ENCODE assay signal across 16 cellular contexts in the genomic region with DNA sequence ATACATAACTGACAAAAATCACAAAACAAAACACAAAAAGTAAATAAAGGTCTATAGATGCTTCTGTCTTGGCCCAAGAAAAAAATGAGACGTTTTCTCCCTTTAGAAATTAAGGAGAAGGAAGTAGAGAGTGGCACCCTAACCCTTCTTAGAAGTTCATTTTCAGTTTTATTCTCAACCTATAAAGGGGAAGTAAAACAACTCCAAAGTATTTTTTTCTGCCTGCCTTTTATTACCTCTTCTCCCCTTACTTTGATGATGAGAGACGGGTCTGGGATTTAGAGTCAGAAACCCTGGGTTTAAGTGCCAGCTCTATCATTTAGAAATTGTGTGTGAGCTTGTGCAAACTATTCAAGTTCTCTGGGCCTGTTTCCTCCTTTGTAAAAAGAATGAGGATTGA.
DNase-seq lines count a peak whose midpoint lies in the region; ATAC-seq and TF ChIP-seq lines count a peak whose summit lies in the region.
"Had no signal": no experiment of that assay in that cellular context is flagged by ENCODE, and none has a peak within 500 bp of the region (broad histone marks: within the 10 kb centered on the region; RNA-seq: fewer than 3 reads in every experiment).

No MANE protein-coding gene starts in this region.

- no peaks in the 10 kb centered on the region for H3K9me3 ChIP-seq in HEK293 (ENCODE audit: control insufficient read depth, insufficient read depth, low read depth, low read length)

- H3K36me3 ChIP-seq in HEK293 (ENCODE audit: control insufficient read depth in 2 of 2, insufficient read depth in 1 of 2, low read length in 2 of 2) = peaks cover 49 to 55% of the 10 kb centered on the region in 2 experiments

- CTCF ChIA-PET in HEK293 (lab: Yijun Ruan, JAX) = interaction anchor here (1.1 kb wide), 1 partner anchor 362 kb away, joined by 4 read pairs; the partner anchor contains the start of gene STAT6

- no peak overlapping the region for H3K4me3 ChIP-seq in HEK293 (ENCODE audit: low read depth, low read length)

- H3K27ac ChIP-seq in HEK293 (ENCODE audit: extremely low read depth, low read depth, low read length) = no peak overlapping the region

- H3K4me1 ChIP-seq in HEK293 (ENCODE audit: control insufficient read depth, insufficient read depth, low read length) = peaks cover 6% of the 10 kb centered on the region

- no peak for TF ChIP-seq CTCF in HEK293 (tag by site-specific recombination; IDR thresholded peaks at IDR 0.05)

- ATAC-seq in HG03025 (IDR thresholded peaks at IDR 0.05; ENCODE audit: low FRiP score, unreplicated experiment) = no peak

- POLR2A ChIA-PET in HEK293 (lab: Yijun Ruan, JAX) = interaction anchor here (2.5 kb wide), 1 partner anchor 24 kb away, joined by 13 read pairs; the partner anchor contains the start of gene NACA

- DNase-seq in SIG-M5 treated with dmso at 0.1 percent for 504 hours (lab: John Stamatoyannopoulos, UW; ENCODE audit: unreplicated experiment) (peak; percentile 72), SIG-M5 (lab: John Stamatoyannopoulos, UW) (no peak), OCI-M1 (lab: John Stamatoyannopoulos, UW) (peak; percentile 76), germinal center (ENCODE audit: low spot score) (peak; percentile 23), NCI-H446 treated with DMSO at 0.1 percent for 48 hours (lab: John Stamatoyannopoulos, UW) (no peak), NCI-H1694 (lab: John Stamatoyannopoulos, UW) (no peak)
- DNase-seq: 8988T; activated CD4-positive, CD25-positive, alpha-beta regulatory T cell treated with anti-CD3 and anti-CD28 coated beads, Interleukin-2, amount 50 U/mL, for 72 hours; activated effector memory CD4-positive, alpha-beta T cell treated with anti-CD3 and anti-CD28 coated beads, Interleukin-2, amount 50 U/mL, for 16 hours; foreskin melanocyte; GOT3; IMR-90; mesendoderm; NCI-H1930 had no signal

TF ChIP-seq in HEK293, 187 proteins besides CTCF, POLR2A, EP300 and RAD21:
- no peak for TF ChIP-seq MYNN (tag by site-specific recombination; IDR thresholded peaks at IDR 0.05; ENCODE audit: borderline replicate concordance)
- TF ChIP-seq PRDM6 (tag by site-specific recombination; IDR thresholded peaks at IDR 0.05) = peak; percentile 59
TF ChIP-seq in HEK293: peak in this region for 1.

Comparison
In these comparisons a context has a peak if more than half of its experiments do, and no peak if none do; other contexts are left out.
1. DNase-seq: peak in SIG-M5 treated with dmso at 0.1 percent for 504 hours (single experiment), OCI-M1 (single experiment) and germinal center (single experiment); none in SIG-M5 (single experiment), NCI-H446 treated with DMSO at 0.1 percent for 48 hours (single experiment) and NCI-H1694 (single experiment).